Comparison of ENCODE assay signal across 12 cellular contexts in the genomic region with DNA sequence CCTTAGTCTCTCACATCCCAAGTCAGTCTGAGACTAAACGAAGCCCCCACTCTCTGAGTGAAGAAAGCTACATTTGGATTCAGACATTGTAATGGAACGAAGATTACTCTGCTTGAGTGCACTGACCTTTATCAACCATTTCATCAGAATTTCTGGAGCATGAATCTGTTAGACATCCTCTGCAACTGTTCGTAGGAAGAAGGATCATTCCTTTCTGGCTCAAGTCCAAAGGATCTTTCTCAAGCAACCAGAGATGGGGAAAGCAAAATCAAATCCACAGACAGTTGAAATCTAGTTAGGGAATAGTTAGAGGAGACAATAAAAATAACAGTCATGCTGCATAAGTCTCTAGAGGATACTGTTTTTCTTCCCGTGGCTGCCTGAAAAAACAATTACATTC. TPM values are rescaled to one million over a fixed set of nuclear protein-coding genes. Genes with fewer than 3 reads are reported as not detected.
DNase-seq lines count a peak whose midpoint lies in the region; ATAC-seq and TF ChIP-seq lines count a peak whose summit lies in the region.
"Had no signal": no experiment of that assay in that cellular context is flagged by ENCODE, and none has a peak within 500 bp of the region (broad histone marks: within the 10 kb centered on the region; RNA-seq: fewer than 3 reads in every experiment).

No MANE protein-coding gene starts in this region.

- in situ Hi-C loops in astrocyte of the spinal cord (cut with HindIII; ENCODE audit: low sequenced_read_pairs), result no loop called here

- TF ChIP-seq CTCF in left ventricle myocardium inferior (IDR thresholded peaks at IDR 0.05; ENCODE audit: borderline replicate concordance) (no peak), astrocyte of the spinal cord (IDR thresholded peaks at IDR 0.05; ENCODE audit: low read depth, low read length) (no peak), kidney epithelial cell (IDR thresholded peaks at IDR 0.05; ENCODE audit: insufficient read depth, low read length, poor library complexity, severe bottlenecking) (no peak), thyroid gland (IDR thresholded peaks at IDR 0.05) (no peak)

- ATAC-seq in Right ventricle myocardium superior (ENCODE audit: poor library complexity), result no peak
- ATAC-seq: CD8-positive, alpha-beta T cell had no signal

- intact Hi-C loops in left ventricle myocardium inferior (cut with micrococcal nuclease) (no loop called here), Right ventricle myocardium superior (cut with DNase I) (no loop called here), thyroid gland (cut with DNase I) (no loop called here)

- 12 to 17% methylated on average over 4 of the region's 4 CpGs for WGBS in thyroid gland, 2 donors

- H3K4me3 ChIP-seq in left ventricle myocardium inferior (no peak overlapping the region), astrocyte of the spinal cord (ENCODE audit: low read depth, low read length) (no peak overlapping the region), kidney epithelial cell (ENCODE audit: low read depth, low read length) (no peak overlapping the region), thyroid gland (replicated peaks in 1 of 3) (no peak overlapping the region)

- DNase-seq in left ventricle myocardium inferior (no peak), Right ventricle myocardium superior (no peak), astrocyte of the spinal cord (ENCODE audit: low read depth, low spot score) (peak; percentile 87), kidney epithelial cell (ENCODE audit: low read depth) (peak; percentile 62), thyroid gland (no peak), SIG-M5 treated with dmso at 0.1 percent for 504 hours (lab: John Stamatoyannopoulos, UW; ENCODE audit: unreplicated experiment) (no peak), globus pallidus (ENCODE audit: low spot score) (no peak), GOT3 (lab: John Stamatoyannopoulos, UW) (no peak)
- DNase-seq: activated naive CD4-positive, alpha-beta T cell; CD8-positive, alpha-beta T cell; NCI-H1092; WERI-Rb-1 had no signal

- TF ChIP-seq POLR2A in thyroid gland (IDR thresholded peaks at IDR 0.05), result no peak

- H3K9me3 ChIP-seq in left ventricle myocardium inferior (replicated peaks) (peaks cover 5% of the 10 kb centered on the region), thyroid gland (no peaks in the 10 kb centered on the region)

- H3K27me3 ChIP-seq in left ventricle myocardium inferior (ENCODE audit: low read depth) (no peaks in the 10 kb centered on the region), kidney epithelial cell (ENCODE audit: control insufficient read depth, insufficient read depth, low read length) (no peaks in the 10 kb centered on the region), thyroid gland (no peaks in the 10 kb centered on the region)

- peaks cover 72% of the 10 kb centered on the region for H3K4me1 ChIP-seq in left ventricle myocardium inferior
- peaks cover 58 to 61% of the 10 kb centered on the region in 2 donors for H3K4me1 ChIP-seq in thyroid gland

- H3K27ac ChIP-seq in left ventricle myocardium inferior (replicated peaks) (peak overlapping the region; percentile 67), thyroid gland (peak overlapping the region; percentile 53 to 90 (median 89))
- H3K27ac ChIP-seq: WERI-Rb-1 had no signal

- peaks cover 18% of the 10 kb centered on the region for H3K36me3 ChIP-seq in left ventricle myocardium inferior
- no peaks in the 10 kb centered on the region for H3K36me3 ChIP-seq in kidney epithelial cell (ENCODE audit: control insufficient read depth, insufficient read depth, low read length)
- H3K36me3 ChIP-seq in thyroid gland, result no peaks in the 10 kb centered on the region
- H3K36me3 ChIP-seq: WERI-Rb-1 had no signal

RNA-seq across cellular contexts. Expression of gene DGKI, which starts 27.6 kb away (rescaled TPM):
- 1.3 TPM for total RNA-seq in left ventricle myocardium inferior
- 1.4 TPM for total RNA-seq in Right ventricle myocardium superior
- total RNA-seq in kidney epithelial cell, result 3.5 and 6.4 TPM in 2 replicates
- 10 to 100 TPM; 45.1 to 71.0 (median 48.7) TPM for total RNA-seq in thyroid gland
- total RNA-seq: CD8-positive, alpha-beta T cell had no signal

Comparison
In these comparisons a context has a peak if more than half of its experiments do, and no peak if none do; other contexts are left out.
1. DNase-seq: peak in astrocyte of the spinal cord (single experiment) and kidney epithelial cell (single experiment); none in left ventricle myocardium inferior (single experiment), Right ventricle myocardium superior (single experiment), thyroid gland (0 of 2), SIG-M5 treated with dmso at 0.1 percent for 504 hours (single experiment), globus pallidus (single experiment) and GOT3 (single experiment).